36 cellular contexts compared by ENCODE assay signal in the genomic region with DNA sequence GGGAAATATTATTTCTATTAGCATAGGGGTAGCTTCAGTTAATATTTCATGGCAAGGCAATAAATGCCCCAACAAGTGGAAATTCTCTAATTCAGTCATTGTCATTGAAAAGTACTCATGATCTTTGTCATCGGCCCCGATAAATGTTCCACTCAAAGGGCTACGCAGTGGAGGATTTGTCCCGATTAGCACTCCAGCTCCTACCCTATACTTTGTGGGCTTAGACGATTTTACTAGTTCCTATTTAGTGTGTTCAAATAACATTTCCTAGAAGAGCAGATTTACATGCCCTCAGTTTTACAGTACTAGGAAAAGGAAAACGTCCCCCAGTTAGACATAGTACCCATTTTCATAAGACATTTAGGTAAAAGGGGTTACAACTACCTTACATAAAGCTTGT. TPM values are rescaled to one million over a fixed set of nuclear protein-coding genes. Genes with fewer than 3 reads are reported as not detected.
"Had no signal": no experiment of that assay in that cellular context is flagged by ENCODE, and none has a peak within 500 bp of the region (broad histone marks: within the 10 kb centered on the region; RNA-seq: fewer than 3 reads in every experiment).

No MANE protein-coding gene starts in this region.

- H3K9me3 ChIP-seq: colonic mucosa, esophagus muscularis mucosa, gastroesophageal sphincter, heart left ventricle, mucosa of descending colon, pancreas, stomach, thyroid gland, vagina had no signal

- H3K27ac Mint-ChIP-seq: dendritic cell treated with granulocyte-macrophage colony-stimulating factor and Interleukin-4, amounts not matched to agents 40 ng/mL and 50 ng/mL, for 4 days; memory B cell; mesothelial cell of epicardium; naive B cell had no signal

- H3K4me1 Mint-ChIP-seq: memory B cell, naive B cell had no signal

- H3K36me3 Mint-ChIP-seq: memory B cell, mesothelial cell of epicardium, naive B cell had no signal

- H3K27me3 ChIP-seq: colonic mucosa, foreskin keratinocyte, hepatocyte, thyroid gland, vagina had no signal

- DNase-seq: colonic mucosa; effector CD8-positive, alpha-beta T cell; foreskin keratinocyte; heart left ventricle; kidney; mucosa of descending colon; naive B cell; occipital lobe; pancreas; stimulated activated CD4-positive, alpha-beta T cell treated with anti-CD3 and anti-CD28 coated beads, Interleukin-12 subunit alpha, Interleukin-12 subunit beta, amount 100 ng/mL, for 4 hours; stimulated activated CD4-positive, alpha-beta T cell treated with anti-CD3 and anti-CD28 coated beads, Interleukin-1b, Interleukin-23, amount 100 ng/mL, for 48 hours; stimulated activated CD4-positive, alpha-beta T cell treated with anti-CD3 and anti-CD28 coated beads, Interleukin-4, amount 100 ng/mL, for 1 hour; stimulated activated CD8-positive, alpha-beta memory T cell treated with anti-CD3 and anti-CD28 coated beads, Interleukin-4, amount 100 ng/mL, for 48 hours; stimulated activated naive CD4-positive, alpha-beta T cell treated with Interleukin-2 at 50 U/mL for 16 hours; stomach; thyroid gland; trophoblast cell had no signal

- H3K36me3 ChIP-seq: colonic mucosa, esophagus muscularis mucosa, gastroesophageal sphincter, heart left ventricle, pancreas, stomach, thyroid gland, vagina had no signal

- H3K4me3 Mint-ChIP-seq: dendritic cell treated with granulocyte-macrophage colony-stimulating factor and Interleukin-4, amounts not matched to agents 40 ng/mL and 50 ng/mL, for 4 days; memory B cell; mesothelial cell of epicardium; naive B cell had no signal

- H3K4me3 ChIP-seq: colonic mucosa, esophagus muscularis mucosa, gastroesophageal sphincter, heart left ventricle, hepatocyte, lung, mucosa of descending colon, pancreas, smooth muscle cell, stomach, thyroid gland, vagina had no signal

- H3K4me1 ChIP-seq: colonic mucosa, esophagus muscularis mucosa, foreskin keratinocyte, gastroesophageal sphincter, heart left ventricle, pancreas, stomach, thyroid gland, vagina had no signal

- ATAC-seq: foreskin keratinocyte, gastroesophageal sphincter, heart left ventricle, left lobe of liver, mucosa of descending colon, pancreas, sciatic nerve had no signal

- H3K9me3 Mint-ChIP-seq: dendritic cell treated with granulocyte-macrophage colony-stimulating factor and Interleukin-4, amounts not matched to agents 40 ng/mL and 50 ng/mL, for 4 days; memory B cell; naive B cell had no signal

- H3K27ac ChIP-seq: colonic mucosa, esophagus muscularis mucosa, foreskin keratinocyte, gastroesophageal sphincter, heart left ventricle, hepatocyte, pancreas, stomach, thyroid gland, vagina had no signal

RNA-seq across cellular contexts. Expression of gene ATP12A, which starts 38.0 kb away (rescaled TPM):
- total RNA-seq: endothelial cell of umbilical vein, epithelial cell of proximal tubule, esophagus muscularis mucosa, fibroblast of lung, heart left ventricle, left lobe of liver, mucosa of descending colon, posterior vena cava, pulmonary artery endothelial cell, sciatic nerve, stomach, subcutaneous adipose tissue, vagina had no signal
- polyA plus RNA-seq: endothelial cell of umbilical vein, fibroblast of lung, heart left ventricle, liver, neural cell had no signal
